30 cellular contexts compared by ENCODE assay signal in genomic region chr1:83932693-83933092, GRCh38.
"Had no signal": no experiment of that assay in that cellular context is flagged by ENCODE, and none has a peak within 500 bp of the region (broad histone marks: within the 10 kb centered on the region; RNA-seq: fewer than 3 reads in every experiment).

No MANE protein-coding gene starts in this region.

- H3K36me3 ChIP-seq: adrenal gland, breast epithelium, cardiac muscle cell had no signal

- H3K27ac ChIP-seq: adrenal gland, breast epithelium, cardiac muscle cell, heart left ventricle, VCaP had no signal

- H3K27me3 ChIP-seq: adrenal gland, ascending aorta, breast epithelium, cardiac muscle cell, heart left ventricle had no signal

- FAIRE-seq: colon, endometrium, frontal cortex, TTC549 had no signal

- H3K4me1 ChIP-seq: adrenal gland, breast epithelium had no signal

- H3K9me3 ChIP-seq: adrenal gland, ascending aorta, breast epithelium, heart left ventricle had no signal

- ATAC-seq: activated CD4-positive, CD25-positive, alpha-beta regulatory T cell treated with anti-CD3 and anti-CD28 coated beads, Interleukin-2, amount 50 U/mL, for 24 hours; activated CD8-positive, alpha-beta T cell treated with anti-CD3 and anti-CD28 coated beads for 36 hours; activated naive CD8-positive, alpha-beta T cell treated with anti-CD3 and anti-CD28 coated beads, Interleukin-2, amount 50 U/mL, for 24 hours; esophagus mucosa; heart left ventricle had no signal

- H3K4me3 ChIP-seq: adrenal gland, ascending aorta, breast epithelium, cardiac muscle cell, heart left ventricle had no signal

- DNase-seq: activated CD4-positive, alpha-beta T cell treated with anti-CD3 and anti-CD28 coated beads for 48 hours; activated CD4-positive, alpha-beta T cell treated with anti-CD3 and anti-CD28 coated beads, Interleukin-2, amount 50 U/mL, for 1 hour; activated CD4-positive, alpha-beta T cell treated with anti-CD3 and anti-CD28 coated beads, Interleukin-2, amount 50 U/mL, for 48 hours; activated CD8-positive, alpha-beta memory T cell treated with anti-CD3 and anti-CD28 coated beads for 24 hours; activated CD8-positive, alpha-beta T cell treated with anti-CD3 and anti-CD28 coated beads for 36 hours; activated effector memory CD4-positive, alpha-beta T cell treated with anti-CD3 and anti-CD28 coated beads, Interleukin-2, amount 50 U/mL, for 16 hours; activated naive CD4-positive, alpha-beta T cell treated with anti-CD3 and anti-CD28 coated beads for 36 hours; activated naive CD8-positive, alpha-beta T cell treated with anti-CD3 and anti-CD28 coated beads for 36 hours; activated naive CD8-positive, alpha-beta T cell treated with anti-CD3 and anti-CD28 coated beads, Interleukin-2, amount 50 U/mL, for 24 hours; activated T-cell treated with anti-CD3 and anti-CD28 coated beads, Interleukin-2, amount 50 U/mL, for 1 hour; activated T-cell treated with anti-CD3 and anti-CD28 coated beads, Interleukin-2, amount 50 U/mL, for 48 hours; adrenal gland; amygdala; cortex of kidney; dermis blood vessel endothelial cell; effector CD8-positive, alpha-beta T cell; foreskin fibroblast; glutamatergic neuron; heart left ventricle; T-helper 2 cell had no signal
